ENCODE assay signal across 8 cellular contexts in the genomic region with DNA sequence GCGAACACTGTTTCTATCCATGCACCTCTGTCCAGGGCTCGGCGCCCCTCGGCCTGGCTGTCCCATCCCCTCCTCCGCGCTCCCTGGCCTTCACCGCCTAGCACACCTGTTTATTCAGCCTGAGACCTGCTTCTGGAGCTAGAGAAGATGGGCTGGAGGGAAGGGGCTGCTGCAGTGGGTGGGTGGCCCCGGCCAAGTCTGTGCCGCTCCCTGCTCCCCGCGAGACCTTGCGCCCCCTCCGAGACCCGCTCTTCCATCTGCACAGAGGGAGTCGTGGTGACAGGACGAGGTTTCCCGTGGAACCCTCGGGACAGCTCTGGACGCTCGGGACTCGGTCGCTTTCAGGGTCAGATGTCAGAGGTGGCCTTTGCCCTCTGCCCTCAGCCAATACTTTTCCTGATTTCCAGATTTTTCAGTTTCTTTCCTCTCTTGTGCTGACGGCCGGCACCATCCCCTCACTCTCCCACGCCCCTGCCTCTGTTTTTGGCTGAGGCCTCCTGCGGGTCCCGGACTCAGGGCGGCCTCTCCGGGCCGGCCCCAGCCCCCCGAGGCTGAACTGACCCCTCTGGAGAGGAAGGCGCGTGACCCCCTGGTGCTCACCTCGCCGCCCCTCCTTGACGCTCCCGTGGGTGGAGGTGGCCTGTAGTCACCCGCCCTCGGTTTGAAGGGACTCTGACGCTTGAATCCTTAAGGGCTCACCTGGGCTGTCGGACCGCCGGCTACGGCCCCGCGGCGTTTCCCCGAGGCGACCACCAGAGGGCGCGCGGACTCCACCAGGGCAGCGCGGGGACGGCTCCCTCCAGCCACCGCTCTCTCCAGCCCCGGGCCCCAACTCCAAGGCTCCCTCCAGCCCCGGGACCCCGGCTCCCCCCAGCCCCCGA. TPM values are rescaled to one million over a fixed set of nuclear protein-coding genes. Genes with fewer than 3 reads are reported as not detected.
A peak's percentile ranks its signal among the peaks of the same experiment; 100 is the strongest.
DNase-seq lines count a peak whose midpoint lies in the region; ATAC-seq and TF ChIP-seq lines count a peak whose summit lies in the region.

No MANE protein-coding gene starts in this region.

- CTCF ChIA-PET in AG04449 (lab: Yijun Ruan, JAX) = interaction anchor here (0.7 to 6.3 kb wide), 7 partner anchors 9 to 1029 kb away, joined by 3 to 73 read pairs (median 4); no protein-coding TSS in a partner anchor

- ATAC-seq in GM18867 (IDR thresholded peaks at IDR 0.05; ENCODE audit: unreplicated experiment) (peak; percentile 66), GM18520 (IDR thresholded peaks at IDR 0.05; ENCODE audit: unreplicated experiment) (no peak)

- H3K27ac ChIP-seq in VCaP (peak overlapping the region; percentile 40; the same call in 1 of the 2 replicates), brain microvascular endothelial cell (no peak overlapping the region)

- H3K4me3 ChIP-seq in AG04449 (ENCODE audit: low read depth, low read length) = no peak overlapping the region
- no peak overlapping the region for H3K4me3 ChIP-seq in brain microvascular endothelial cell (ENCODE audit: low read depth, low read length)
- H3K4me3 ChIP-seq in kidney epithelial cell (ENCODE audit: low read depth, low read length) = no peak overlapping the region

- POLR2A ChIA-PET in AG04449 (lab: Yijun Ruan, JAX) = no interaction called here

- no peaks in the 10 kb centered on the region for H3K27me3 ChIP-seq in brain microvascular endothelial cell (replicated peaks)
- peaks cover 25% of the 10 kb centered on the region for H3K27me3 ChIP-seq in kidney epithelial cell (ENCODE audit: control insufficient read depth, insufficient read depth, low read length)

- DNase-seq in AG04449 (ENCODE audit: low read depth, low spot score) = no peak
- peak; percentile 68 for DNase-seq in HT-29 (ENCODE audit: low spot score)
- DNase-seq in brain microvascular endothelial cell = peak; percentile 18
- DNase-seq in kidney epithelial cell (ENCODE audit: low read depth) = no peak
- DNase-seq in stimulated activated CD4-positive, alpha-beta T cell treated with anti-CD3 and anti-CD28 coated beads, Interleukin-4, amount 100 ng/mL, for 4 hours = peak; percentile 48 to 77

- no peaks in the 10 kb centered on the region for H3K36me3 ChIP-seq in brain microvascular endothelial cell (replicated peaks)
- no peaks in the 10 kb centered on the region for H3K36me3 ChIP-seq in kidney epithelial cell (ENCODE audit: control insufficient read depth, insufficient read depth, low read length)

- in situ Hi-C loops in brain microvascular endothelial cell (cut with HindIII; ENCODE audit: low pct_ligation_motif_present, low sequenced_read_pairs) = no loop called here

- TF ChIP-seq CTCF in AG04449 (IDR thresholded peaks at IDR 0.05; ENCODE audit: insufficient read depth, low read length, missing control alignments) (peak; percentile 98), VCaP (conservative IDR thresholded peaks at IDR 0.05) (peak; percentile 96), brain microvascular endothelial cell (IDR thresholded peaks at IDR 0.05; ENCODE audit: low read depth, low read length, missing control alignments) (peak; percentile 75), kidney epithelial cell (IDR thresholded peaks at IDR 0.05; ENCODE audit: insufficient read depth, low read length, poor library complexity, severe bottlenecking) (peak; percentile 90)

RNA-seq across cellular contexts. Expression of a gene that starts 15.6 kb away (rescaled TPM):
- 21.7 and 22.6 TPM in 2 replicates for total RNA-seq in HT-29 (2014; rRNA removed; shearing (Covaris generic))
- total RNA-seq in kidney epithelial cell = 2.8 and 4.5 TPM in 2 replicates

Comparison
In these comparisons a context has a peak if more than half of its experiments do, and no peak if none do; other contexts are left out.
1. DNase-seq: peak in HT-29 (single experiment), brain microvascular endothelial cell (single experiment) and stimulated activated CD4-positive, alpha-beta T cell treated with anti-CD3 and anti-CD28 coated beads, Interleukin-4, amount 100 ng/mL, for 4 hours (2 of 2); none in AG04449 (single experiment) and kidney epithelial cell (single experiment).
2. Peak in every context shown above with its lines, with median percentiles within 50 percentile points of each other: CTCF ChIP-seq.